ENCODE assay signal across 8 cellular contexts in the genomic region with DNA sequence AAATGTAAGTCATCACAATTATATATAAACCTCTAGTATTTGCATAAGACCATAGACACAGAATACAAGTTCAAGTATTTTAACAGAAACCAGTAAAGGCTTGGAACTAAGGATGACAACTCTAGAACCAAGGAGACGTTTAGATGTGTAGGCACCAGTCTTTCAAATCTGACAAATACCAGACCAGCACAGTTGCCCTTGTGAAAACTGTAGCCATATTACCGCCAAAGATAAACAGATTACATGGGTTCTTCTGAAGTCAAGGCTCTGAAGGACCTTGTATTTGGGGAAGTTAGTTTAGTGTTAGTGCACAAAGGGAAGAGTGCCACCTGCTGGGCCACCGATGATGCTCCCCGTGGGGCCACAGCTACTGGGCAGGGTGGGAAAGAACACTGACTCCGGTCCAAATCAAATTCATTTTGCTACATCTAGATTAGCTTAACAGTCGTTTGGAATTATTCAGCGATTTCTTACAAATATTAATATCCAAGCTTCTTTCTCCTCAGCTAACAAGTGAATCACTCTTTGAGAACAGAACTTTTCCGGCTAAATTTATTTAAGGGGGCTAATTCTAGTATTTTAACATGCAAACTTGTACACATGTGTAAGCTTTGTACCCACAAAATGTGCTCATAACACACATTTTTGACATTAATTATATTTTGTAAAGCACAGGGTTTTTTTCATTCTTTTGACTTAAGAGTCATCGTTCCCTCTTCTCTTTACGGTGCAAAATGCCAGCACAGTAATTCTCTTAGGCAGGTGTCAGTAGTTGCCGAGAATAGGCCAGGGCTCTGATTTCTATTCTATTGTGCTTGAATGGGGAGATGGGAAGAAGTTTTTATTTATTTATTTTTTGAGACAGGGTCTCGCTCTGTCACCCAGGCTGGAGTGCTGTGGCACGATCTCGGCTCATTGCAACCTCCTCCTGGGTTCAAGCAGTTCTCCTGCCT. TPM values are rescaled to one million over a fixed set of nuclear protein-coding genes. Genes with fewer than 3 reads are reported as not detected.
DNase-seq lines count a peak whose midpoint lies in the region; ATAC-seq and TF ChIP-seq lines count a peak whose summit lies in the region.

No MANE protein-coding gene starts in this region.

- CTCF ChIA-PET in BJ (lab: Yijun Ruan, JAX) = interaction anchor here (0.6 to 19.3 kb wide), 20 partner anchors 9 to 260 kb away, joined by 3 to 300 read pairs (median 4); partner anchors contain the start of gene NIBAN1

- H3K36me3 ChIP-seq in BJ (ENCODE audit: control insufficient read depth, insufficient read depth, low read length) (no peaks in the 10 kb centered on the region), left lung (no peaks in the 10 kb centered on the region)

- DNase-seq in BJ (ENCODE audit: low read depth) (no peak), GM19238 (ENCODE audit: insufficient read length, low spot score) (peak; percentile 42), NCI-H460 (ENCODE audit: extremely low read depth, low read depth) (peak; percentile 71), cerebellar cortex (ENCODE audit: low spot score) (peak; percentile 51), left lung (peak; percentile 75 to 91)
- peak; percentile 80 for DNase-seq in activated CD4-positive, CD25-positive, alpha-beta regulatory T cell treated with anti-CD3 and anti-CD28 coated beads, Interleukin-2, amount 50 U/mL, for 72 hours
- peak; percentile 46 to 61 (median 60) for DNase-seq in stimulated activated CD4-positive, alpha-beta T cell treated with anti-CD3 and anti-CD28 coated beads, TNF-alpha, amount 100 ng/mL, for 4 hours (ENCODE audit: low read depth in 3 of 3)

- peak; percentile 92 for TF ChIP-seq CTCF in BJ (IDR thresholded peaks at IDR 0.05; ENCODE audit: insufficient read depth, low read depth, low read length)
- peak; percentile 88 to 92 for TF ChIP-seq CTCF in left lung (IDR thresholded peaks at IDR 0.05)

- no peaks in the 10 kb centered on the region for H3K27me3 ChIP-seq in BJ (ENCODE audit: control insufficient read depth, insufficient read depth, low read length)
- no peaks in the 10 kb centered on the region for H3K27me3 ChIP-seq in left lung

- peak overlapping the region in 1 of 2 donors; percentile 20 for H3K27ac ChIP-seq in left lung

- intact Hi-C loops in left lung (cut with DNase I) = loop anchor here (5.0 to 10.0 kb wide), 2 partner anchors 175 to 177 kb away; no protein-coding TSS in a partner anchor

- no peak overlapping the region for H3K4me3 ChIP-seq in BJ (ENCODE audit: low read depth, low read length)
- H3K4me3 ChIP-seq in left lung = no peak overlapping the region

- ATAC-seq in HG03196 (IDR thresholded peaks at IDR 0.05; ENCODE audit: unreplicated experiment) (peak; percentile 91), left lung (peak; percentile 100)

- peaks cover 0 to 5% of the 10 kb centered on the region in 2 donors for H3K4me1 ChIP-seq in left lung

- POLR2A ChIA-PET in BJ (lab: Charles Lee) = interaction anchor here (0.6 kb wide), 1 partner anchor 46 kb away, joined by 3 read pairs; no protein-coding TSS in a partner anchor

- no peaks in the 10 kb centered on the region for H3K9me3 ChIP-seq in left lung

RNA-seq across cellular contexts. Expression of gene NIBAN1, which starts 8.0 kb away (rescaled TPM):
- 28.2 and 39.4 TPM in 2 replicates for polyA plus RNA-seq in BJ (2011; rRNA removed)
- polyA minus RNA-seq in BJ (2011; rRNA and poly(A)+ RNA removed) = 30.0 and 36.5 TPM in 2 replicates
- total RNA-seq in NCI-H460 (2014; rRNA removed; shearing (Covaris generic)) = 154 and 171 TPM in 2 replicates
- polyA plus RNA-seq in NCI-H460 (2014; cell fraction: nucleus; rRNA removed) = 11.3 and 14.2 TPM in 2 replicates
- total RNA-seq in left lung = 10 to 100 TPM; 18.8 to 54.3 TPM
